In genomic region chr7:114048386-114049235, GRCh38 we compare ENCODE assay signal across 8 cellular contexts.
DNase-seq lines count a peak whose midpoint lies in the region; ATAC-seq, FAIRE-seq and TF ChIP-seq lines count a peak whose summit lies in the region.

No MANE protein-coding gene starts in this region.

- in situ Hi-C loops in astrocyte of the cerebellum (cut with HindIII; ENCODE audit: low sequenced_read_pairs) = no loop called here

- intact Hi-C loops in activated CD4-positive, alpha-beta T cell treated with anti-CD3 and anti-CD28 coated beads, Interleukin-2, amount 10 ng/mL, durations not matched to agents 24 days and 14 days (cut with micrococcal nuclease) = no loop called here

- peak overlapping the region; percentile 14 for H3K27ac Mint-ChIP-seq in activated CD4-positive, alpha-beta T cell treated with anti-CD3 and anti-CD28 coated beads, Interleukin-2, amount 10 ng/mL, durations not matched to agents 24 days and 14 days

- no peaks in the 10 kb centered on the region for H3K9me3 Mint-ChIP-seq in activated CD4-positive, alpha-beta T cell treated with anti-CD3 and anti-CD28 coated beads, Interleukin-2, amount 10 ng/mL, durations not matched to agents 24 days and 14 days

- H3K4me3 Mint-ChIP-seq in activated CD4-positive, alpha-beta T cell treated with anti-CD3 and anti-CD28 coated beads, Interleukin-2, amount 10 ng/mL, durations not matched to agents 24 days and 14 days = peak overlapping the region; percentile 65

- no peaks in the 10 kb centered on the region for H3K27me3 Mint-ChIP-seq in activated CD4-positive, alpha-beta T cell treated with anti-CD3 and anti-CD28 coated beads, Interleukin-2, amount 10 ng/mL, durations not matched to agents 24 days and 14 days

- no peaks in the 10 kb centered on the region for H3K9me3 ChIP-seq in mucosa of rectum (ENCODE audit: control insufficient read depth in 2 of 2, low read length in 2 of 2)

- H3K4me3 ChIP-seq in astrocyte of the cerebellum (ENCODE audit: low read depth, low read length) (no peak overlapping the region), mucosa of rectum (ENCODE audit: low read length in 2 of 2) (peak overlapping the region; percentile 52 to 53)

- no peaks in the 10 kb centered on the region for H3K36me3 ChIP-seq in mucosa of rectum (ENCODE audit: control insufficient read depth in 2 of 2, insufficient read depth in 2 of 2, low read length in 2 of 2)

- no peak overlapping the region for H3K27ac ChIP-seq in mucosa of rectum (ENCODE audit: low read depth in 2 of 2, low read length in 2 of 2)

- no peak for FAIRE-seq in D721Med (lab: Jason Lieb, UNC)

- no peak for TF ChIP-seq CTCF in astrocyte of the cerebellum (IDR thresholded peaks at IDR 0.05; ENCODE audit: low read depth, low read length, missing control alignments)
- no peak for TF ChIP-seq CTCF in D721Med (IDR thresholded peaks at IDR 0.05; ENCODE audit: insufficient read depth, missing control alignments)

- ATAC-seq in HG03565 (IDR thresholded peaks at IDR 0.05; ENCODE audit: unreplicated experiment) = no peak

- peaks cover 6% of the 10 kb centered on the region for H3K4me1 Mint-ChIP-seq in activated CD4-positive, alpha-beta T cell treated with anti-CD3 and anti-CD28 coated beads, Interleukin-2, amount 10 ng/mL, durations not matched to agents 24 days and 14 days

- no peaks in the 10 kb centered on the region for H3K36me3 Mint-ChIP-seq in activated CD4-positive, alpha-beta T cell treated with anti-CD3 and anti-CD28 coated beads, Interleukin-2, amount 10 ng/mL, durations not matched to agents 24 days and 14 days (ENCODE audit: low read depth)

- no peaks in the 10 kb centered on the region for H3K27me3 ChIP-seq in mucosa of rectum (ENCODE audit: control insufficient read depth in 2 of 2, insufficient read depth in 2 of 2, low read length in 2 of 2)

- DNase-seq in activated CD4-positive, alpha-beta T cell treated with anti-CD3 and anti-CD28 coated beads, Interleukin-2, amount 10 ng/mL, durations not matched to agents 24 days and 14 days = peak; percentile 59
- DNase-seq in activated CD4-positive, alpha-beta T cell treated with anti-CD3 and anti-CD28 coated beads, Interleukin-2, amount 50 U/mL, for 4 hours = no peak
- peak; percentile 49 for DNase-seq in NCI-H1105 treated with DMSO at 0.1 percent for 48 hours (lab: John Stamatoyannopoulos, UW)
- peak; percentile 15 for DNase-seq in astrocyte of the cerebellum (ENCODE audit: low read depth)
- no peak for DNase-seq in D721Med (ENCODE audit: insufficient read length, low spot score)
- no peak for DNase-seq in NOMO-1 treated with DMSO at 0.1 percent for 48 hours (lab: John Stamatoyannopoulos, UW; ENCODE audit: unreplicated experiment)

- no peak overlapping the region for H3K9ac ChIP-seq in mucosa of rectum (ENCODE audit: low read depth in 1 of 2, low read length in 2 of 2)

- no peaks in the 10 kb centered on the region for H3K4me1 ChIP-seq in mucosa of rectum (ENCODE audit: control insufficient read depth in 2 of 2, insufficient read depth in 2 of 2, low read length in 2 of 2)

Comparison
In these comparisons a context has a peak if more than half of its experiments do, and no peak if none do; other contexts are left out.
1. DNase-seq: peak in activated CD4-positive, alpha-beta T cell treated with anti-CD3 and anti-CD28 coated beads, Interleukin-2, amount 10 ng/mL, durations not matched to agents 24 days and 14 days (single experiment), NCI-H1105 treated with DMSO at 0.1 percent for 48 hours (single experiment) and astrocyte of the cerebellum (single experiment); none in activated CD4-positive, alpha-beta T cell treated with anti-CD3 and anti-CD28 coated beads, Interleukin-2, amount 50 U/mL, for 4 hours (0 of 2), D721Med (single experiment) and NOMO-1 treated with DMSO at 0.1 percent for 48 hours (single experiment).